8 cellular contexts compared by ENCODE assay signal in the genomic region with DNA sequence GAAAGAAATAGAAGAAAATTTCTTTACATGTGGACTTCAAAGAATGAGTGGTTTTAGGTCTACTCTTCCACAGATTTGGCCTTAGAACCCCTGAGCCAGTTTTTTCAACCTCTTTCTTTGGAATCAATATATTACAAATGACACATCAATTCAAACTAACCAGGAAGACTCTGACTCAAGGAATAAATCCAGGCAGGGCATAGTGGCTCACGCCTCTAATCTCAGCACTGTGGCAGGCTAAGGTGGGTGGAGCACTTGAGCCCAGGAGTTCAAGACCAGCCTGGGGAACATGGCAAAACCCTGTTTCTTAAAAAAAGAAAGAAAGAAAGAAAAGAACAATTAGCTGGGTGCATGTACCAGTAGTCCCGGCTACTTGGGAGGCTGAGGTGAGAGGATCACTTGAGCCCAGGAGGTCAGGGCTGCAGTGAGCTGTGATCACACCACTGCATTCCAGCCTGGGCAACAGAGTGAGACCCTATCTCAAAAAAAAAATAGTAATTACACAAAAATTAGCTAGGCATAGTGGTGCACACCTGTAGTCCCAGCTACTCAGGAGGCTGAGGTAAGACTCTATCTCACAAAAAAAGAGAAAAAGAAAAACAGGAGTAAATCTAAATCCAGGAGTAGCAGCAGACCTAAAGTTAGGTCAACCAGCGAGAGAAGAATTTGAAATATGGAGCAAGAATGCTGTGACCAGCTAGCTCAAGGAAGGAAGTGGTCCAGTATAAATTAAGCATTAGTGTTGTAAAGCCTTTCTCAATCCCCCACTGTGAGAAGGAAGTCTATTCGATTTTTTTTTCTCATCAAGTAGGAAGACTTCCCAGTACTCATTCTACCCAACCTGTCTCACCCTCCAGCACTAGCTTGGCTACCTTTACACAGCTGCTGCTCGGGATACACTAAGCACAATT. TPM values are rescaled to one million over a fixed set of nuclear protein-coding genes. Genes with fewer than 3 reads are reported as not detected.
DNase-seq lines count a peak whose midpoint lies in the region; ATAC-seq and TF ChIP-seq lines count a peak whose summit lies in the region.

No MANE protein-coding gene starts in this region.

- H3K27me3 ChIP-seq in CD8-positive, alpha-beta memory T cell (ENCODE audit: insufficient read depth, low read length, poor library complexity, severe bottlenecking): peaks cover 24% of the 10 kb centered on the region

- peaks cover 33 to 50% of the 10 kb centered on the region in 2 donors for H3K27me3 Mint-ChIP-seq in CD8-positive, alpha-beta memory T cell
- peaks cover 41% of the 10 kb centered on the region for H3K27me3 Mint-ChIP-seq in stimulated activated naive CD8-positive, alpha-beta T cell treated with anti-CD3 and anti-CD28 coated beads, Interleukin-15, amount 100 ng/mL, for 72 hours

- no peaks in the 10 kb centered on the region for H3K9me3 Mint-ChIP-seq in CD8-positive, alpha-beta memory T cell
- no peaks in the 10 kb centered on the region for H3K9me3 Mint-ChIP-seq in stimulated activated naive CD8-positive, alpha-beta T cell treated with anti-CD3 and anti-CD28 coated beads, Interleukin-15, amount 100 ng/mL, for 72 hours

- peak overlapping the region in 1 of 8 donors; percentile 72 for H3K27ac Mint-ChIP-seq in CD8-positive, alpha-beta memory T cell
- no peak overlapping the region for H3K27ac Mint-ChIP-seq in stimulated activated naive CD8-positive, alpha-beta T cell treated with anti-CD3 and anti-CD28 coated beads, Interleukin-15, amount 100 ng/mL, for 72 hours

- peaks cover 7 to 18% (median 15%) of the 10 kb centered on the region in 3 donors for H3K4me1 Mint-ChIP-seq in CD8-positive, alpha-beta memory T cell
- peaks cover 34% of the 10 kb centered on the region for H3K4me1 Mint-ChIP-seq in stimulated activated naive CD8-positive, alpha-beta T cell treated with anti-CD3 and anti-CD28 coated beads, Interleukin-15, amount 100 ng/mL, for 72 hours

- peaks cover 0 to 10% (median under 1%) of the 10 kb centered on the region in 3 donors for H3K36me3 Mint-ChIP-seq in CD8-positive, alpha-beta memory T cell

- peaks cover 10% of the 10 kb centered on the region for H3K4me1 ChIP-seq in CD8-positive, alpha-beta memory T cell (ENCODE audit: insufficient read depth, low read length)

- peak overlapping the region in 6 of 7 donors; percentile 21 to 84 (median 78) for H3K4me3 Mint-ChIP-seq in CD8-positive, alpha-beta memory T cell
- no peak overlapping the region for H3K4me3 Mint-ChIP-seq in stimulated activated naive CD8-positive, alpha-beta T cell treated with anti-CD3 and anti-CD28 coated beads, Interleukin-15, amount 100 ng/mL, for 72 hours

- no peak for TF ChIP-seq CTCF in epithelial cell of esophagus (IDR thresholded peaks at IDR 0.05; ENCODE audit: insufficient read depth, low read depth, low read length, missing control alignments)

- no peak overlapping the region for H3K4me3 ChIP-seq in CD8-positive, alpha-beta memory T cell (ENCODE audit: low read length)
- H3K4me3 ChIP-seq in epithelial cell of esophagus (ENCODE audit: low read length): no peak overlapping the region

- no peak for ATAC-seq in stimulated activated naive CD8-positive, alpha-beta T cell treated with anti-CD3 and anti-CD28 coated beads, Interleukin-15, amount 100 ng/mL, for 72 hours

- no peaks in the 10 kb centered on the region for H3K9me3 ChIP-seq in CD8-positive, alpha-beta memory T cell (ENCODE audit: low read length)

- DNase-seq in CD8-positive, alpha-beta memory T cell: no peak
- peak; percentile 66 for DNase-seq in NOMO-1 treated with dmso at 0.1 percent for 144 hours (lab: John Stamatoyannopoulos, UW; ENCODE audit: unreplicated experiment)
- DNase-seq in epithelial cell of esophagus (ENCODE audit: low read depth): peak; percentile 36
- peak; percentile 49 for DNase-seq in non-pigmented ciliary epithelial cell (ENCODE audit: low read depth)
- no peak for DNase-seq in 8988T
- no peak for DNase-seq in stimulated activated naive CD8-positive, alpha-beta T cell treated with anti-CD3 and anti-CD28 coated beads, Interleukin-15, amount 100 ng/mL, for 72 hours
- no peak for DNase-seq in GM19240 (ENCODE audit: insufficient read length, low spot score)
- DNase-seq in NCI-H187 treated with DMSO at 0.1 percent for 48 hours (lab: John Stamatoyannopoulos, UW): no peak

- CTCF ChIA-PET in CD8-positive, alpha-beta memory T cell (lab: Charles Lee): interaction anchor here (1.3 kb wide), 2 partner anchors 117 to 132 kb away, joined by 4 to 5 read pairs; no protein-coding TSS in a partner anchor

- H3K36me3 ChIP-seq in CD8-positive, alpha-beta memory T cell (ENCODE audit: insufficient read depth, low read length): no peaks in the 10 kb centered on the region

- H3K27ac ChIP-seq in CD8-positive, alpha-beta memory T cell (ENCODE audit: low read depth, low read length): peak overlapping the region; percentile 60

- POLR2A ChIA-PET in CD8-positive, alpha-beta memory T cell (lab: Charles Lee): no interaction called here

RNA-seq across cellular contexts. Expression of a gene that starts 1.9 kb away (rescaled TPM):
- 1 to 10 TPM; 3.0 to 3.9 TPM for total RNA-seq in CD8-positive, alpha-beta memory T cell
- 0.16 TPM for polyA plus RNA-seq in CD8-positive, alpha-beta memory T cell

RNA-seq across cellular contexts. Expression of a gene that starts 30.4 kb away (rescaled TPM):
- total RNA-seq in CD8-positive, alpha-beta memory T cell: 100 to 1,000 TPM; 207 to 238 TPM
- 120 TPM for polyA plus RNA-seq in CD8-positive, alpha-beta memory T cell

Comparison
In these comparisons a context has a peak if more than half of its experiments do, and no peak if none do; other contexts are left out.
1. DNase-seq: peak in NOMO-1 treated with dmso at 0.1 percent for 144 hours (single experiment), epithelial cell of esophagus (single experiment) and non-pigmented ciliary epithelial cell (single experiment); none in CD8-positive, alpha-beta memory T cell (0 of 5), 8988T (single experiment), stimulated activated naive CD8-positive, alpha-beta T cell treated with anti-CD3 and anti-CD28 coated beads, Interleukin-15, amount 100 ng/mL, for 72 hours (0 of 2), GM19240 (single experiment) and NCI-H187 treated with DMSO at 0.1 percent for 48 hours (single experiment).
2. H3K4me3 Mint-ChIP-seq: peak in CD8-positive, alpha-beta memory T cell (6 of 7); none in stimulated activated naive CD8-positive, alpha-beta T cell treated with anti-CD3 and anti-CD28 coated beads, Interleukin-15, amount 100 ng/mL, for 72 hours (0 of 2).